Comparison of ENCODE assay signal across 32 cellular contexts in genomic region chr14:52575858-52576257, GRCh38.
"Had no signal": no experiment of that assay in that cellular context is flagged by ENCODE, and none has a peak within 500 bp of the region (broad histone marks: within the 10 kb centered on the region; RNA-seq: fewer than 3 reads in every experiment).

No MANE protein-coding gene starts in this region.

- H3K27me3 ChIP-seq: body of pancreas, brain microvascular endothelial cell, breast epithelium had no signal

- ATAC-seq: activated CD4-positive, alpha-beta T cell treated with anti-CD3 and anti-CD28 coated beads for 36 hours; activated CD4-positive, CD25-positive, alpha-beta regulatory T cell treated with anti-CD3 and anti-CD28 coated beads, Interleukin-2, amount 50 U/mL, for 24 hours; activated CD8-positive, alpha-beta memory T cell treated with anti-CD3 and anti-CD28 coated beads, Interleukin-2, amount 10 ng/mL, durations not matched to agents 7 days and 5 days; activated CD8-positive, alpha-beta T cell treated with anti-CD3 and anti-CD28 coated beads, Interleukin-2, amount 10 ng/mL, durations not matched to agents 7 days and 5 days; activated naive CD8-positive, alpha-beta T cell treated with anti-CD3 and anti-CD28 coated beads, Interleukin-2, amount 50 U/mL, for 24 hours; body of pancreas; WTC11 had no signal

- FAIRE-seq: astrocyte had no signal

- H3K27ac ChIP-seq: body of pancreas, brain microvascular endothelial cell, breast epithelium, WERI-Rb-1 had no signal

- H3K4me1 ChIP-seq: body of pancreas, breast epithelium had no signal

- DNase-seq: activated CD4-positive, alpha-beta memory T cell treated with anti-CD3 and anti-CD28 coated beads, Interleukin-2, amount 10 ng/mL, durations not matched to agents 7 days and 5 days; activated CD4-positive, alpha-beta T cell treated with anti-CD3 and anti-CD28 coated beads for 1 hour; activated CD4-positive, alpha-beta T cell treated with anti-CD3 and anti-CD28 coated beads for 36 hours; activated CD4-positive, alpha-beta T cell treated with anti-CD3 and anti-CD28 coated beads for 48 hours; activated CD4-positive, alpha-beta T cell treated with anti-CD3 and anti-CD28 coated beads, Interleukin-2, amount 10 ng/mL, durations not matched to agents 7 days and 5 days; activated CD4-positive, alpha-beta T cell treated with anti-CD3 and anti-CD28 coated beads, Interleukin-2, amount 50 U/mL, for 48 hours; activated CD4-positive, CD25-positive, alpha-beta regulatory T cell; activated CD8-positive, alpha-beta memory T cell treated with anti-CD3 and anti-CD28 coated beads for 24 hours; activated CD8-positive, alpha-beta memory T cell treated with anti-CD3 and anti-CD28 coated beads, Interleukin-2, amount 10 ng/mL, durations not matched to agents 7 days and 5 days; activated CD8-positive, alpha-beta memory T cell treated with anti-CD3 and anti-CD28 coated beads, Interleukin-2, amount 50 U/mL, for 48 hours; activated CD8-positive, alpha-beta T cell treated with anti-CD3 and anti-CD28 coated beads, Interleukin-2, amount 10 ng/mL, durations not matched to agents 7 days and 5 days; activated effector memory CD4-positive, alpha-beta T cell treated with Interleukin-2 at 50 U/mL for 16 hours; activated gamma-delta T cell; activated naive CD4-positive, alpha-beta T cell treated with anti-CD3 and anti-CD28 coated beads, Interleukin-2, amount 10 ng/mL, durations not matched to agents 7 days and 5 days; activated naive CD4-positive, alpha-beta T cell treated with Interleukin-2 at 50 U/mL for 16 hours; activated naive CD8-positive, alpha-beta T cell treated with anti-CD3 and anti-CD28 coated beads, Interleukin-2, amount 10 ng/mL, durations not matched to agents 7 days and 5 days; activated naive CD8-positive, alpha-beta T cell treated with anti-CD3 and anti-CD28 coated beads, Interleukin-2, amount 50 U/mL, for 24 hours; activated T-cell treated with anti-CD3 and anti-CD28 coated beads, Interleukin-2, amount 50 U/mL, for 24 hours; activated T-cell treated with anti-CD3 and anti-CD28 coated beads, Interleukin-2, amount 50 U/mL, for 48 hours; amygdala; anterior cingulate cortex; body of pancreas; brain microvascular endothelial cell; central memory CD4-positive, alpha-beta T cell; T-helper 1 cell; T-helper 2 cell; T-helper 9 cell; WERI-Rb-1 had no signal

- H3K36me3 ChIP-seq: brain microvascular endothelial cell, breast epithelium, WERI-Rb-1 had no signal

- H3K4me3 ChIP-seq: body of pancreas, breast epithelium had no signal
